1 cellular context compared by ENCODE assay signal in the genomic region with DNA sequence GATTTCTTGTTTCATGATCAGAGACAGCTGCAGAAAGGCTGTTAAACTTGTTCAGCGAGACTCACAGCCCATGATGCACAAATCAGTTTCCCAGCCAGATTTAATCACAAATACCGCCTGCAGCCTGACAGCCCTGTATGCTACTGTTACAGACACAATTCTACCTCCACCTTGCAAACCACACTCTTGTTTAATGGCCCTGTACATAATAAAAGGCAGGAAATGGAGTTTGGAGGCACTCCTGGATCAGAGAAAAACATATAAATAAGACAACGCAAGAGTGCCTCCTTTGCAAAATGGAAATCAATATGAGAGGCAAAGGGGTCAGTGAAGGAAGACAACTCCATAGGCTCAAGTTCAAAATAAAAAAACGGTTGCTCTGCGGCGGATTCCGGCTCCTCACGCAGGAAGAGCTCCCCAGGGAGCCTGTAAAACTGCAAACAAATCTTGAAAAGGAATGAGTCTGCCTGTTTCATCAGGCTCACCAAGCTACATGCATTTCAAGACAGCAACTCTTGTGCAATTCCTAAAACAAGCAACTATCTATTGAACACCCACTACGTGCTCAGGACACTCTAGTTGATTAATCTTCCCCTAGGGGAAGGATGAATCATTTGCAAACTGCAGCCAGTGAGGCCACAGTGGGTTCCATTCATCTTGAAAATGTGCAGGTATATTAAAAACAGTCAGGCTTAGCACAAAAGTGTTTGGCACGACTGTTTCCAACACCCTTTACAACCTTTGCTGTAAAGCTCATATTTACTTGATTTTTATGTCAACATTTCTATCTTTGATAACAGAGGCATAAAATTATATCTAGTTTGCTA.
TF ChIP-seq lines count a peak whose summit lies in the region.

No MANE protein-coding gene starts in this region.

TF ChIP-seq in HepG2, 621 proteins besides CTCF, POLR2A, EP300 and RAD21 (continued from another document and continues in another):
- TF ChIP-seq NFIC (IDR thresholded peaks at IDR 0.05; ENCODE audit: low read length) = peak; percentile 52; the same call in 1 of the 2 replicates
- TF ChIP-seq ZHX2 (IDR thresholded peaks at IDR 0.05; ENCODE audit: low read depth) = 0 out of 2 replicates have a peak, but pooled peaks have one; percentile 22
- TF ChIP-seq ZHX2 (CRISPR knock-in tag; IDR thresholded peaks at IDR 0.05; ENCODE audit: borderline replicate concordance) = no peak
- no peak for TF ChIP-seq ZNF746 (CRISPR knock-in tag; IDR thresholded peaks at IDR 0.05)
- TF ChIP-seq XRCC5 (optimal IDR thresholded peaks at IDR 0.05; ENCODE audit: low read length) = peak; percentile 53
- TF ChIP-seq RARA (CRISPR knock-in tag; IDR thresholded peaks at IDR 0.05) = peak; percentile 66
- TF ChIP-seq GFI1 (CRISPR knock-in tag; IDR thresholded peaks at IDR 0.05; ENCODE audit: borderline replicate concordance) = peak; percentile 83
- TF ChIP-seq KMT2B (CRISPR knock-in tag; IDR thresholded peaks at IDR 0.05) = peak; percentile 42; the same call in 1 of the 2 replicates
- 0 out of 4 replicates have a peak, but pooled peaks of 1 of the 2 experiments have one; percentile 51 for TF ChIP-seq HMGXB4 (CRISPR knock-in tag; IDR thresholded peaks at IDR 0.05; ENCODE audit: borderline replicate concordance in 1 of 2, low read depth in 1 of 2)
- TF ChIP-seq SSRP1 (CRISPR knock-in tag; IDR thresholded peaks at IDR 0.05) = peak; percentile 95
- TF ChIP-seq ZNF784 (CRISPR knock-in tag; IDR thresholded peaks at IDR 0.05; ENCODE audit: borderline replicate concordance) = 0 out of 2 replicates have a peak, but pooled peaks have one; percentile 68
- peak; percentile 93 for TF ChIP-seq CEBPB (IDR thresholded peaks at IDR 0.05; ENCODE audit: borderline replicate concordance, low read depth, low read length)
- TF ChIP-seq, protein P1, sequence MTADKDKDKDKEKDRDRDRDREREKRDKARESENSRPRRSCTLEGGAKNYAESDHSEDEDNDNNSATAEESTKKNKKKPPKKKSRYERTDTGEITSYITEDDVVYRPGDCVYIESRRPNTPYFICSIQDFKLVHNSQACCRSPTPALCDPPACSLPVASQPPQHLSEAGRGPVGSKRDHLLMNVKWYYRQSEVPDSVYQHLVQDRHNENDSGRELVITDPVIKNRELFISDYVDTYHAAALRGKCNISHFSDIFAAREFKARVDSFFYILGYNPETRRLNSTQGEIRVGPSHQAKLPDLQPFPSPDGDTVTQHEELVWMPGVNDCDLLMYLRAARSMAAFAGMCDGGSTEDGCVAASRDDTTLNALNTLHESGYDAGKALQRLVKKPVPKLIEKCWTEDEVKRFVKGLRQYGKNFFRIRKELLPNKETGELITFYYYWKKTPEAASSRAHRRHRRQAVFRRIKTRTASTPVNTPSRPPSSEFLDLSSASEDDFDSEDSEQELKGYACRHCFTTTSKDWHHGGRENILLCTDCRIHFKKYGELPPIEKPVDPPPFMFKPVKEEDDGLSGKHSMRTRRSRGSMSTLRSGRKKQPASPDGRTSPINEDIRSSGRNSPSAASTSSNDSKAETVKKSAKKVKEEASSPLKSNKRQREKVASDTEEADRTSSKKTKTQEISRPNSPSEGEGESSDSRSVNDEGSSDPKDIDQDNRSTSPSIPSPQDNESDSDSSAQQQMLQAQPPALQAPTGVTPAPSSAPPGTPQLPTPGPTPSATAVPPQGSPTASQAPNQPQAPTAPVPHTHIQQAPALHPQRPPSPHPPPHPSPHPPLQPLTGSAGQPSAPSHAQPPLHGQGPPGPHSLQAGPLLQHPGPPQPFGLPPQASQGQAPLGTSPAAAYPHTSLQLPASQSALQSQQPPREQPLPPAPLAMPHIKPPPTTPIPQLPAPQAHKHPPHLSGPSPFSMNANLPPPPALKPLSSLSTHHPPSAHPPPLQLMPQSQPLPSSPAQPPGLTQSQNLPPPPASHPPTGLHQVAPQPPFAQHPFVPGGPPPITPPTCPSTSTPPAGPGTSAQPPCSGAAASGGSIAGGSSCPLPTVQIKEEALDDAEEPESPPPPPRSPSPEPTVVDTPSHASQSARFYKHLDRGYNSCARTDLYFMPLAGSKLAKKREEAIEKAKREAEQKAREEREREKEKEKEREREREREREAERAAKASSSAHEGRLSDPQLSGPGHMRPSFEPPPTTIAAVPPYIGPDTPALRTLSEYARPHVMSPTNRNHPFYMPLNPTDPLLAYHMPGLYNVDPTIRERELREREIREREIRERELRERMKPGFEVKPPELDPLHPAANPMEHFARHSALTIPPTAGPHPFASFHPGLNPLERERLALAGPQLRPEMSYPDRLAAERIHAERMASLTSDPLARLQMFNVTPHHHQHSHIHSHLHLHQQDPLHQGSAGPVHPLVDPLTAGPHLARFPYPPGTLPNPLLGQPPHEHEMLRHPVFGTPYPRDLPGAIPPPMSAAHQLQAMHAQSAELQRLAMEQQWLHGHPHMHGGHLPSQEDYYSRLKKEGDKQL (CRISPR knock-in tag; IDR thresholded peaks at IDR 0.05; ENCODE audit: low read depth) = peak; percentile 79; the same call in 1 of the 2 replicates
- no peak; the same call in none of the 2 replicates for TF ChIP-seq NR2F6 (IDR thresholded peaks at IDR 0.05)
- TF ChIP-seq NR2F6 (CRISPR knock-in tag; IDR thresholded peaks at IDR 0.05) = peak; percentile 79
- peak; percentile 84; the same call in 1 of the 2 replicates for TF ChIP-seq THRA (CRISPR knock-in tag; IDR thresholded peaks at IDR 0.05; ENCODE audit: borderline replicate concordance)
- TF ChIP-seq BCL6 (CRISPR knock-in tag; IDR thresholded peaks at IDR 0.05) = peak; percentile 89
- TF ChIP-seq ZNF230 (CRISPR knock-in tag; IDR thresholded peaks at IDR 0.05) = no peak
- peak; percentile 99 for TF ChIP-seq ZKSCAN1 (IDR thresholded peaks at IDR 0.05; ENCODE audit: low read length)
- TF ChIP-seq, protein P2, sequence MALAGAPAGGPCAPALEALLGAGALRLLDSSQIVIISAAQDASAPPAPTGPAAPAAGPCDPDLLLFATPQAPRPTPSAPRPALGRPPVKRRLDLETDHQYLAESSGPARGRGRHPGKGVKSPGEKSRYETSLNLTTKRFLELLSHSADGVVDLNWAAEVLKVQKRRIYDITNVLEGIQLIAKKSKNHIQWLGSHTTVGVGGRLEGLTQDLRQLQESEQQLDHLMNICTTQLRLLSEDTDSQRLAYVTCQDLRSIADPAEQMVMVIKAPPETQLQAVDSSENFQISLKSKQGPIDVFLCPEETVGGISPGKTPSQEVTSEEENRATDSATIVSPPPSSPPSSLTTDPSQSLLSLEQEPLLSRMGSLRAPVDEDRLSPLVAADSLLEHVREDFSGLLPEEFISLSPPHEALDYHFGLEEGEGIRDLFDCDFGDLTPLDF (CRISPR knock-in tag; IDR thresholded peaks at IDR 0.05) = no peak
- TF ChIP-seq RNF2 (conservative IDR thresholded peaks at IDR 0.05; ENCODE audit: low read depth) = no peak
- TF ChIP-seq ZSCAN5A (CRISPR knock-in tag; IDR thresholded peaks at IDR 0.05; ENCODE audit: borderline replicate concordance) = peak; percentile 76; the same call in 1 of the 2 replicates
- no peak for TF ChIP-seq LCORL (IDR thresholded peaks at IDR 0.05)
- TF ChIP-seq LCORL (CRISPR knock-in tag; IDR thresholded peaks at IDR 0.05) = peak; percentile 97
- TF ChIP-seq TBP (CRISPR knock-in tag; IDR thresholded peaks at IDR 0.05) = no peak
- TF ChIP-seq CREM (IDR thresholded peaks at IDR 0.05) = peak; percentile 51; the same call in 1 of the 2 replicates
- no peak for TF ChIP-seq CREM (CRISPR knock-in tag; IDR thresholded peaks at IDR 0.05)
- TF ChIP-seq PAXIP1 (CRISPR knock-in tag; conservative IDR thresholded peaks at IDR 0.05) = peak; percentile 63; the same call in 1 of the 2 replicates
- no peak for TF ChIP-seq FOXP1 (IDR thresholded peaks at IDR 0.05)
- peak; percentile 82 for TF ChIP-seq FOXP1 (CRISPR knock-in tag; IDR thresholded peaks at IDR 0.05)
